Comparison of ENCODE assay signal across 11 cellular contexts in the genomic region with DNA sequence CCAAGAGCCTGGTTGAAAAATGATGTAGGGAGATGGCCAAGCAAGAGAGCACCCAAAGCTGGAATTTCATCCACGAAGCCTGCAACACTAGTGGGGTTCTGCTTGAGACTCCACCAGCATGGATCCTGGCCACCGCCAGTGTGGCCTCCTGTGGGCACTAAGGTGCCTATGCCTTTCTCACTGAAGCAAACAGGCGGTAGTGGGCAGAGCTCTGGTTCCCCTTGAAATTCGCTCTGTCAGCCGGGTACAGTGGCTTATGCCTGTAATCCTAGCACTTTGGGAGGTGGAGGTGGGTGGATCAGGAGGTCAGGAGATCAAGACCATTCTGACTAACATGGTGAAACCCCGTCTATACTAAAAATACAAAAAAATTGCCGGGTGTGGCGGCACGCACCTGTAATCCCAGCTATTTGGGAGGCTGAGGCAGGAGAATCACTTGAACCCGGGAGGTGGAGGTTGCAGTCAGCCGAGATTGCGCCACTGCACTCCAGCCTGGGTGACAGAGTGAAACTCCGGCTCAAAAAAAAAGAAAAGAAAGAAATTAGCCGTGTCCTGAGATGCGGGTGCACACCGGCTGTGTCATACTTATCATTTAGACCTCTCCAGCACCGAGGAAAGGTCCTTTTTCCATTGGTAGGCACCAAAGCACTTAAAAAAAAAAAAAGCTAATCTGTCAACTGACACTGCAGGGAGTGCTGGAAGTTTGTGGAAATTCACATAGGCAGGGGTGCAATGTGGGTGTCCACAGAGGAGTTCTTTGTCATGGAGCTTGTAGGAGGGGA. TPM values are rescaled to one million over a fixed set of nuclear protein-coding genes. Genes with fewer than 3 reads are reported as not detected.
A peak's percentile ranks its signal among the peaks of the same experiment; 100 is the strongest.
DNase-seq lines count a peak whose midpoint lies in the region; ATAC-seq, FAIRE-seq and TF ChIP-seq lines count a peak whose summit lies in the region.
"Had no signal": no experiment of that assay in that cellular context is flagged by ENCODE, and none has a peak within 500 bp of the region (broad histone marks: within the 10 kb centered on the region; RNA-seq: fewer than 3 reads in every experiment).

No MANE protein-coding gene starts in this region.

- peaks cover 71% of the 10 kb centered on the region for H3K4me1 Mint-ChIP-seq in dendritic cell treated with granulocyte-macrophage colony-stimulating factor and Interleukin-4, amounts not matched to agents 40 ng/mL and 50 ng/mL, for 4 days (ENCODE audit: low read depth)

- H3K27me3 ChIP-seq in small intestine (ENCODE audit: control insufficient read depth in 2 of 2, insufficient read depth in 2 of 2, low read length in 2 of 2): no peaks in the 10 kb centered on the region
- H3K27me3 ChIP-seq: uterus had no signal

- FAIRE-seq in small intestine (lab: Jason Lieb, UNC): no peak

- peak overlapping the region; percentile 77 for H3K4me3 Mint-ChIP-seq in dendritic cell treated with granulocyte-macrophage colony-stimulating factor and Interleukin-4, amounts not matched to agents 40 ng/mL and 50 ng/mL, for 4 days

- H3K4me1 ChIP-seq in small intestine (ENCODE audit: control insufficient read depth in 2 of 2, insufficient read depth in 1 of 2, low read depth in 1 of 2, low read length in 1 of 2): peaks cover 0 to 3% of the 10 kb centered on the region in 2 donors
- H3K4me1 ChIP-seq: uterus had no signal

- H3K4me3 ChIP-seq in NB4 (ENCODE audit: low read depth, low read length) (peak overlapping the region; percentile 80), small intestine (ENCODE audit: low read depth in 1 of 2, low read length in 2 of 2) (peak overlapping the region; percentile 46 to 48)
- H3K4me3 ChIP-seq: uterus had no signal

- H3K27ac Mint-ChIP-seq in dendritic cell treated with granulocyte-macrophage colony-stimulating factor and Interleukin-4, amounts not matched to agents 40 ng/mL and 50 ng/mL, for 4 days: peak overlapping the region; percentile 87

- ATAC-seq in esophagus mucosa (no peak), SK-N-SH treated with all-trans-retinoic acid at 6 μM for 48 hours (no peak)

- H3K27ac ChIP-seq in small intestine (ENCODE audit: low read depth in 1 of 2, low read length in 1 of 2): peak overlapping the region; percentile 71 to 88
- H3K27ac ChIP-seq: uterus had no signal

- DNase-seq in activated CD4-positive, alpha-beta T cell treated with anti-CD3 and anti-CD28 coated beads for 48 hours: peak; percentile 36
- DNase-seq in activated CD4-positive, alpha-beta T cell treated with anti-CD3 and anti-CD28 coated beads for 4 hours: no peak
- DNase-seq in NB4 (ENCODE audit: low read depth) (peak; percentile 56), small intestine (no peak), 8988T (no peak)
- DNase-seq: glutamatergic neuron, uterus had no signal

- no peak for TF ChIP-seq CTCF in NB4 (IDR thresholded peaks at IDR 0.05; ENCODE audit: low read depth, low read length)

- H3K9me3 Mint-ChIP-seq in dendritic cell treated with granulocyte-macrophage colony-stimulating factor and Interleukin-4, amounts not matched to agents 40 ng/mL and 50 ng/mL, for 4 days: no peaks in the 10 kb centered on the region

- H3K36me3 Mint-ChIP-seq in dendritic cell treated with granulocyte-macrophage colony-stimulating factor and Interleukin-4, amounts not matched to agents 40 ng/mL and 50 ng/mL, for 4 days (ENCODE audit: low read depth): peaks cover 53% of the 10 kb centered on the region

- no peak for TF ChIP-seq POLR2A in NB4 (IDR thresholded peaks at IDR 0.05; ENCODE audit: extremely low read depth, insufficient read length)

- intact Hi-C loops in dendritic cell treated with granulocyte-macrophage colony-stimulating factor and Interleukin-4, amounts not matched to agents 40 ng/mL and 50 ng/mL, for 4 days (cut with micrococcal nuclease): loop anchor here (10.0 kb wide), 1 partner anchor 54 kb away; a partner anchor contains a TSS

- no peaks in the 10 kb centered on the region for H3K9me3 ChIP-seq in small intestine (ENCODE audit: control insufficient read depth, low read depth)
- H3K9me3 ChIP-seq: uterus had no signal

- H3K27me3 Mint-ChIP-seq in dendritic cell treated with granulocyte-macrophage colony-stimulating factor and Interleukin-4, amounts not matched to agents 40 ng/mL and 50 ng/mL, for 4 days: no peaks in the 10 kb centered on the region

- WGBS in small intestine, 3 donors: 72 to 86% (median 85%) methylated on average over 17 of the region's 17 CpGs

- H3K36me3 ChIP-seq in small intestine (ENCODE audit: control insufficient read depth in 2 of 2, insufficient read depth in 2 of 2, low read length in 2 of 2): no peaks in the 10 kb centered on the region
- H3K36me3 ChIP-seq: uterus had no signal

TF ChIP-seq in SK-N-SH treated with all-trans-retinoic acid at 6 μM for 48 hours, 23 proteins besides CTCF, POLR2A, EP300 and RAD21 (continues in another document):
- TF ChIP-seq ZNF70 (CRISPR knock-in tag; IDR thresholded peaks at IDR 0.05) (no peak), PPARA (CRISPR knock-in tag; IDR thresholded peaks at IDR 0.05; ENCODE audit: borderline replicate concordance) (no peak), ZNF8 (CRISPR knock-in tag; IDR thresholded peaks at IDR 0.05) (no peak), CSDC2 (CRISPR knock-in tag; IDR thresholded peaks at IDR 0.05) (no peak), ZFP3 (CRISPR knock-in tag; IDR thresholded peaks at IDR 0.05) (no peak), SNAI2 (CRISPR knock-in tag; IDR thresholded peaks at IDR 0.05) (no peak), ISL1 (CRISPR knock-in tag; IDR thresholded peaks at IDR 0.05) (no peak), BACH2 (CRISPR knock-in tag; IDR thresholded peaks at IDR 0.05; ENCODE audit: borderline replicate concordance) (no peak), TOX (CRISPR knock-in tag; IDR thresholded peaks at IDR 0.05; ENCODE audit: borderline replicate concordance) (no peak), OSR1 (CRISPR knock-in tag; IDR thresholded peaks at IDR 0.05) (no peak)
- TF ChIP-seq, protein P1, sequence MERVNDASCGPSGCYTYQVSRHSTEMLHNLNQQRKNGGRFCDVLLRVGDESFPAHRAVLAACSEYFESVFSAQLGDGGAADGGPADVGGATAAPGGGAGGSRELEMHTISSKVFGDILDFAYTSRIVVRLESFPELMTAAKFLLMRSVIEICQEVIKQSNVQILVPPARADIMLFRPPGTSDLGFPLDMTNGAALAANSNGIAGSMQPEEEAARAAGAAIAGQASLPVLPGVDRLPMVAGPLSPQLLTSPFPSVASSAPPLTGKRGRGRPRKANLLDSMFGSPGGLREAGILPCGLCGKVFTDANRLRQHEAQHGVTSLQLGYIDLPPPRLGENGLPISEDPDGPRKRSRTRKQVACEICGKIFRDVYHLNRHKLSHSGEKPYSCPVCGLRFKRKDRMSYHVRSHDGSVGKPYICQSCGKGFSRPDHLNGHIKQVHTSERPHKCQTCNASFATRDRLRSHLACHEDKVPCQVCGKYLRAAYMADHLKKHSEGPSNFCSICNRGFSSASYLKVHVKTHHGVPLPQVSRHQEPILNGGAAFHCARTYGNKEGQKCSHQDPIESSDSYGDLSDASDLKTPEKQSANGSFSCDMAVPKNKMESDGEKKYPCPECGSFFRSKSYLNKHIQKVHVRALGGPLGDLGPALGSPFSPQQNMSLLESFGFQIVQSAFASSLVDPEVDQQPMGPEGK (CRISPR knock-in tag; IDR thresholded peaks at IDR 0.05; ENCODE audit: borderline replicate concordance): no peak
- TF ChIP-seq, protein P2, sequence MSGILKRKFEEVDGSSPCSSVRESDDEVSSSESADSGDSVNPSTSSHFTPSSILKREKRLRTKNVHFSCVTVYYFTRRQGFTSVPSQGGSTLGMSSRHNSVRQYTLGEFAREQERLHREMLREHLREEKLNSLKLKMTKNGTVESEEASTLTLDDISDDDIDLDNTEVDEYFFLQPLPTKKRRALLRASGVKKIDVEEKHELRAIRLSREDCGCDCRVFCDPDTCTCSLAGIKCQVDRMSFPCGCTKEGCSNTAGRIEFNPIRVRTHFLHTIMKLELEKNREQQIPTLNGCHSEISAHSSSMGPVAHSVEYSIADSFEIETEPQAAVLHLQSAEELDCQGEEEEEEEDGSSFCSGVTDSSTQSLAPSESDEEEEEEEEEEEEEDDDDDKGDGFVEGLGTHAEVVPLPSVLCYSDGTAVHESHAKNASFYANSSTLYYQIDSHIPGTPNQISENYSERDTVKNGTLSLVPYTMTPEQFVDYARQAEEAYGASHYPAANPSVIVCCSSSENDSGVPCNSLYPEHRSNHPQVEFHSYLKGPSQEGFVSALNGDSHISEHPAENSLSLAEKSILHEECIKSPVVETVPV (CRISPR knock-in tag; IDR thresholded peaks at IDR 0.05): no peak
- TF ChIP-seq, protein P3, sequence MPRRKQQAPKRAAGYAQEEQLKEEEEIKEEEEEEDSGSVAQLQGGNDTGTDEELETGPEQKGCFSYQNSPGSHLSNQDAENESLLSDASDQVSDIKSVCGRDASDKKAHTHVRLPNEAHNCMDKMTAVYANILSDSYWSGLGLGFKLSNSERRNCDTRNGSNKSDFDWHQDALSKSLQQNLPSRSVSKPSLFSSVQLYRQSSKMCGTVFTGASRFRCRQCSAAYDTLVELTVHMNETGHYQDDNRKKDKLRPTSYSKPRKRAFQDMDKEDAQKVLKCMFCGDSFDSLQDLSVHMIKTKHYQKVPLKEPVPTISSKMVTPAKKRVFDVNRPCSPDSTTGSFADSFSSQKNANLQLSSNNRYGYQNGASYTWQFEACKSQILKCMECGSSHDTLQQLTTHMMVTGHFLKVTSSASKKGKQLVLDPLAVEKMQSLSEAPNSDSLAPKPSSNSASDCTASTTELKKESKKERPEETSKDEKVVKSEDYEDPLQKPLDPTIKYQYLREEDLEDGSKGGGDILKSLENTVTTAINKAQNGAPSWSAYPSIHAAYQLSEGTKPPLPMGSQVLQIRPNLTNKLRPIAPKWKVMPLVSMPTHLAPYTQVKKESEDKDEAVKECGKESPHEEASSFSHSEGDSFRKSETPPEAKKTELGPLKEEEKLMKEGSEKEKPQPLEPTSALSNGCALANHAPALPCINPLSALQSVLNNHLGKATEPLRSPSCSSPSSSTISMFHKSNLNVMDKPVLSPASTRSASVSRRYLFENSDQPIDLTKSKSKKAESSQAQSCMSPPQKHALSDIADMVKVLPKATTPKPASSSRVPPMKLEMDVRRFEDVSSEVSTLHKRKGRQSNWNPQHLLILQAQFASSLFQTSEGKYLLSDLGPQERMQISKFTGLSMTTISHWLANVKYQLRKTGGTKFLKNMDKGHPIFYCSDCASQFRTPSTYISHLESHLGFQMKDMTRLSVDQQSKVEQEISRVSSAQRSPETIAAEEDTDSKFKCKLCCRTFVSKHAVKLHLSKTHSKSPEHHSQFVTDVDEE (CRISPR knock-in tag; IDR thresholded peaks at IDR 0.05): no peak

RNA-seq across cellular contexts. Expression of a gene that starts 28.3 kb away (rescaled TPM):
- polyA plus RNA-seq in small intestine: 10 to 100 TPM; 23.5 to 32.3 (median 25.9) TPM
- 17.8 TPM for total RNA-seq in esophagus mucosa

RNA-seq across cellular contexts. Expression of a gene that starts 49.5 kb away (rescaled TPM):
- polyA plus RNA-seq in small intestine: 1 to 10 TPM; 1.3 to 4.1 (median 2.1) TPM
- total RNA-seq in esophagus mucosa: 1.1 TPM
- total RNA-seq: LHCN-M2 had no signal

Comparison
In these comparisons a context has a peak if more than half of its experiments do, and no peak if none do; other contexts are left out.
1. DNase-seq: peak in activated CD4-positive, alpha-beta T cell treated with anti-CD3 and anti-CD28 coated beads for 48 hours (single experiment) and NB4 (single experiment); none in activated CD4-positive, alpha-beta T cell treated with anti-CD3 and anti-CD28 coated beads for 4 hours (0 of 2), small intestine (single experiment) and 8988T (single experiment).